Comparison of ENCODE assay signal across 8 cellular contexts in genomic region chr16:4957720-4958509, GRCh38. TPM values are rescaled to one million over a fixed set of nuclear protein-coding genes. Genes with fewer than 3 reads are reported as not detected.
DNase-seq lines count a peak whose midpoint lies in the region; FAIRE-seq and TF ChIP-seq lines count a peak whose summit lies in the region.

TSS of gene SEC14L5 (plus strand) at chr16:4958330. CDS start at chr16:4959324, 994 bp downstream.

- H3K4me1 ChIP-seq in neuronal stem cell (ENCODE audit: control insufficient read depth in 2 of 2, insufficient read depth in 1 of 2, low read depth in 1 of 2, low read length in 2 of 2) (peaks cover 6 to 9% of the 10 kb centered on the region in 2 donors), stomach smooth muscle (ENCODE audit: control insufficient read depth, insufficient read depth, low read length) (peaks cover 26% of the 10 kb centered on the region)

- no peak within 1 kb of the TSS for H2BK15ac ChIP-seq in neuronal stem cell (ENCODE audit: low read length)

- peak within 1 kb of the TSS; percentile 81 for H3K18ac ChIP-seq in neuronal stem cell (ENCODE audit: low read length)

- H3K4ac ChIP-seq in neuronal stem cell (ENCODE audit: low read length), result no peak within 1 kb of the TSS

- H3K27me3 ChIP-seq in neuronal stem cell (ENCODE audit: control insufficient read depth in 3 of 3, insufficient read depth in 3 of 3, low read depth in 1 of 3, low read length in 3 of 3) (peaks cover 0 to 17% (median 10%) of the 10 kb centered on the region in 3 experiments), stomach smooth muscle (ENCODE audit: control insufficient read depth in 1 of 2, insufficient read depth in 2 of 2, low read length in 2 of 2) (no peaks in the 10 kb centered on the region)

- DNase-seq in DMS153 treated with DMSO at 0.1 percent for 48 hours (lab: John Stamatoyannopoulos, UW; ENCODE audit: unreplicated experiment) (peak; percentile 93), H54 (ENCODE audit: insufficient read length, low spot score) (peak; percentile 91), MV-4-11 (lab: John Stamatoyannopoulos, UW) (peak; percentile 91), SK-N-MC (ENCODE audit: low read depth, low spot score) (peak; percentile 91), germinal center (ENCODE audit: low spot score) (peak; percentile 99), neuronal stem cell (ENCODE audit: low spot score) (peak; percentile 99)
- DNase-seq in activated naive CD4-positive, alpha-beta T cell treated with anti-CD3 and anti-CD28 coated beads, Interleukin-2, amount 50 U/mL, for 16 hours, result peak; percentile 90

- no CpG with 5 or more reads among the region's 56 CpGs for WGBS in neuronal stem cell (ENCODE audit: extremely low coverage in 2 of 2, insufficient read length in 2 of 2, insufficient replicate concordance in 1 of 2), 2 donors

- no peak within 1 kb of the TSS for H4K8ac ChIP-seq in neuronal stem cell (ENCODE audit: low read depth, low read length)

- H3K9ac ChIP-seq in SK-N-MC (ENCODE audit: insufficient read length) (no peak within 1 kb of the TSS), neuronal stem cell (ENCODE audit: low read depth, low read length, poor library complexity) (peak within 1 kb of the TSS; percentile 83), stomach smooth muscle (ENCODE audit: low read length in 2 of 2) (peak within 1 kb of the TSS; percentile 36 to 62)

- H3K4me2 ChIP-seq in neuronal stem cell (ENCODE audit: insufficient read depth, low read length, poor library complexity, severe bottlenecking), result peak within 1 kb of the TSS; percentile 78

- H4K91ac ChIP-seq in neuronal stem cell (ENCODE audit: low read depth, low read length, poor library complexity), result no peak within 1 kb of the TSS

- H3K36me3 ChIP-seq in SK-N-MC (ENCODE audit: insufficient read depth, low read length) (no peaks in the 10 kb centered on the region), neuronal stem cell (replicated peaks in 1 of 2; ENCODE audit: control insufficient read depth in 2 of 2, insufficient read depth in 2 of 2, low read length in 2 of 2) (no peaks in the 10 kb centered on the region), stomach smooth muscle (ENCODE audit: control insufficient read depth in 2 of 2, insufficient read depth in 2 of 2, low read length in 2 of 2) (no peaks in the 10 kb centered on the region)

- TF ChIP-seq POLR2A in H54 (IDR thresholded peaks at IDR 0.05; ENCODE audit: low read depth, low read length), result no peak

- peak within 1 kb of the TSS; percentile 97 for H3K23ac ChIP-seq in neuronal stem cell (ENCODE audit: low read depth, low read length, poor library complexity)

- H3K14ac ChIP-seq in neuronal stem cell (ENCODE audit: low read length), result peak within 1 kb of the TSS; percentile 99

- H2AK5ac ChIP-seq in neuronal stem cell (ENCODE audit: low read depth, low read length), result no peak within 1 kb of the TSS

- H3K9me3 ChIP-seq in SK-N-MC (ENCODE audit: low read depth, low read length), result no peaks in the 10 kb centered on the region
- no peaks in the 10 kb centered on the region for H3K9me3 ChIP-seq in neuronal stem cell (replicated peaks in 1 of 2; ENCODE audit: control insufficient read depth in 2 of 2, insufficient read depth in 1 of 2, low read depth in 1 of 2, low read length in 2 of 2)
- no peaks in the 10 kb centered on the region for H3K9me3 ChIP-seq in stomach smooth muscle (ENCODE audit: control insufficient read depth in 2 of 2, low read length in 2 of 2)

- H3K4me3 ChIP-seq in SK-N-MC (peak within 1 kb of the TSS; percentile 74), neuronal stem cell (ENCODE audit: low read length in 2 of 2) (peak within 1 kb of the TSS; percentile 46 to 81), stomach smooth muscle (ENCODE audit: low read length in 2 of 2) (peak within 1 kb of the TSS; percentile 76 to 79)

- no peak within 1 kb of the TSS for H3K27ac ChIP-seq in SK-N-MC
- no peak within 1 kb of the TSS for H3K27ac ChIP-seq in neuronal stem cell (replicated peaks; ENCODE audit: low read length)
- peak within 1 kb of the TSS; percentile 31 for H3K27ac ChIP-seq in stomach smooth muscle (ENCODE audit: low read length)

- no peak within 1 kb of the TSS for H2BK12ac ChIP-seq in neuronal stem cell (ENCODE audit: low read length)

- FAIRE-seq in H54 (lab: Jason Lieb, UNC), result no peak

- H2BK120ac ChIP-seq in neuronal stem cell (ENCODE audit: low read depth, low read length), result no peak within 1 kb of the TSS

- H3K79me1 ChIP-seq in neuronal stem cell (ENCODE audit: low read depth, low read length), result no peaks in the 10 kb centered on the region

- no peak within 1 kb of the TSS for H2BK5ac ChIP-seq in neuronal stem cell (ENCODE audit: low read length)

- peak within 1 kb of the TSS; percentile 92 for H2AFZ ChIP-seq in neuronal stem cell (ENCODE audit: low read length)

RNA-seq across cellular contexts. Expression of gene SEC14L5, which starts in this region (rescaled TPM):
- polyA plus RNA-seq in neuronal stem cell (2013, experiment 1 of 2), result 0.11 TPM
- polyA plus RNA-seq in neuronal stem cell (2013, experiment 2 of 2), result 0.08 TPM
